Comparison of ENCODE assay signal across 29 cellular contexts in genomic region chr19:4594199-4594598, GRCh38. TPM values are rescaled to one million over a fixed set of nuclear protein-coding genes. Genes with fewer than 3 reads are reported as not detected.
DNase-seq lines count a peak whose midpoint lies in the region; ATAC-seq and TF ChIP-seq lines count a peak whose summit lies in the region.
"Had no signal": no experiment of that assay in that cellular context is flagged by ENCODE, and none has a peak within 500 bp of the region (broad histone marks: within the 10 kb centered on the region; RNA-seq: fewer than 3 reads in every experiment).

No MANE protein-coding gene starts in this region.

- peaks cover 3% of the 10 kb centered on the region; the same call in 1 of the 2 replicates for H3K4me1 ChIP-seq in IMR-90 (ENCODE audit: control insufficient read depth, insufficient read depth, low read length)
- peaks cover 4 to 11% of the 10 kb centered on the region in 2 donors for H3K4me1 ChIP-seq in adrenal gland (replicated peaks in 1 of 2)
- H3K4me1 ChIP-seq: BE2C, Caco-2, lower lobe of right lung had no signal

- no peak overlapping the region for H3K18ac ChIP-seq in IMR-90 (ENCODE audit: low read depth, low read length)

- H2BK120ac ChIP-seq in IMR-90 (ENCODE audit: low read depth, low read length) = peak overlapping the region; percentile 30; the same call in 1 of the 2 replicates

- H3K79me1 ChIP-seq in IMR-90 (ENCODE audit: low read depth in 1 of 2, low read length in 2 of 2) = no peaks in the 10 kb centered on the region

- no peak overlapping the region for H2BK5ac ChIP-seq in IMR-90 (ENCODE audit: low read depth, low read length, poor library complexity, severe bottlenecking)

- no peak overlapping the region for H2AK5ac ChIP-seq in IMR-90 (ENCODE audit: low read depth, low read length)

- no peak for ATAC-seq in IMR-90 (ENCODE audit: low read depth)
- ATAC-seq: activated T-cell treated with anti-CD3 and anti-CD28 coated beads, Interleukin-2, amount 50 U/mL, for 4 hours; lower lobe of right lung; natural killer cell had no signal

- H3K27me3 ChIP-seq in IMR-90 (ENCODE audit: control insufficient read depth, insufficient read depth, low read length) (peaks cover 30% of the 10 kb centered on the region), adrenal gland (no peaks in the 10 kb centered on the region)
- H3K27me3 ChIP-seq: ovary had no signal

- H3K4ac ChIP-seq in IMR-90 (ENCODE audit: low read depth, low read length) = no peak overlapping the region

- H3K9me1 ChIP-seq in IMR-90 (ENCODE audit: insufficient read depth, low read length) = no peaks in the 10 kb centered on the region

- H3K9me3 ChIP-seq in IMR-90 (ENCODE audit: control insufficient read depth, insufficient read depth, low read length) (no peaks in the 10 kb centered on the region), adrenal gland (replicated peaks in 1 of 3) (no peaks in the 10 kb centered on the region)
- H3K9me3 ChIP-seq: BE2C, Caco-2, lower lobe of right lung, ovary, right atrium auricular region, stomach, thyroid gland had no signal

- H3K27ac ChIP-seq in IMR-90 (ENCODE audit: insufficient read depth, low read length) = no peak overlapping the region
- H3K27ac ChIP-seq in adrenal gland = peak overlapping the region in 3 of 5 donors; percentile 7 to 46 (median 23)
- H3K27ac ChIP-seq: lower lobe of right lung, ovary, right atrium auricular region, stomach, thyroid gland, WERI-Rb-1 had no signal

- TF ChIP-seq CTCF in IMR-90 (conservative IDR thresholded peaks at IDR 0.05; ENCODE audit: low read depth, low read length) (no peak), adrenal gland (IDR thresholded peaks at IDR 0.05) (no peak), GM13977 (IDR thresholded peaks at IDR 0.05; ENCODE audit: extremely low read depth, insufficient read depth, missing control alignments) (no peak)

- H3K4me2 ChIP-seq in IMR-90 (ENCODE audit: low read depth, low read length) = no peak overlapping the region

- WGBS in IMR-90 (ENCODE audit: extremely low coverage in 2 of 2, insufficient read length in 1 of 2), 2 experiments = 40% methylated on average over 2 of the region's 9 CpGs; no CpG with 5 or more reads in 1 of the 2 experiments
- 61 to 68% (median 64%) methylated on average over 9 of the region's 9 CpGs for WGBS in adrenal gland, 4 donors

- H3K4me3 ChIP-seq in IMR-90 (ENCODE audit: insufficient read depth, low read depth, low read length) (no peak overlapping the region), adrenal gland (no peak overlapping the region)
- H3K4me3 ChIP-seq: lower lobe of right lung, ovary, right atrium auricular region, stomach, thyroid gland had no signal

- in situ Hi-C loops in IMR-90 (cut with MboI; ENCODE audit: low sequenced_read_pairs) = no loop called here
- in situ Hi-C loops in GM13977 (cut with MboI; ENCODE audit: low pct_unique_long_range_greater_than_20kb, low sequenced_read_pairs, unreplicated experiment) = no loop called here

- intact Hi-C loops in IMR-90 (cut with micrococcal nuclease) = no loop called here
- intact Hi-C loops in adrenal gland (cut with DNase I) = no loop called here

- CTCF ChIA-PET in IMR-90 (lab: Yijun Ruan, JAX) = no interaction called here

- no peaks in the 10 kb centered on the region for H4K20me1 ChIP-seq in IMR-90 (ENCODE audit: insufficient read depth, low read length)

- DNase-seq in CD1c-positive myeloid dendritic cell (ENCODE audit: extremely low spot score) = peak; percentile 41
- DNase-seq in IMR-90 = peak; percentile 13
- DNase-seq in adrenal gland = no peak
- peak; percentile 52 for DNase-seq in foreskin melanocyte
- DNase-seq in GM13977 (ENCODE audit: low spot score) = no peak
- no peak for DNase-seq in SKM-1 (lab: John Stamatoyannopoulos, UW; ENCODE audit: unreplicated experiment)
- no peak for DNase-seq in D341Med (ENCODE audit: low spot score)
- DNase-seq: activated CD4-positive, alpha-beta T cell treated with anti-CD3 and anti-CD28 coated beads, Interleukin-2, amount 10 ng/mL, durations not matched to agents 7 days and 5 days; activated gamma-delta T cell treated with Interleukin-2 at 50 U/mL for 16 hours; activated T-cell treated with anti-CD3 and anti-CD28 coated beads, Interleukin-2, amount 50 U/mL, for 4 hours; BE2C; Caco-2; lower lobe of right lung; natural killer cell; NCI-H1105 treated with DMSO at 0.1 percent for 48 hours; NCI-H2081; NCI-H345; NCI-H774; ovary; stimulated activated CD4-positive, alpha-beta T cell treated with anti-CD3 and anti-CD28 coated beads, Interleukin-2, amount 100 ng/mL, for 24 hours; stomach; thyroid gland; WERI-Rb-1 had no signal

- no peak overlapping the region for H2BK15ac ChIP-seq in IMR-90 (ENCODE audit: low read depth, low read length)

- no peak for TF ChIP-seq POLR2A in IMR-90 (IDR thresholded peaks at IDR 0.05; ENCODE audit: low read depth, low read length)
- no peak for TF ChIP-seq POLR2A in adrenal gland (IDR thresholded peaks at IDR 0.05)

- no peak overlapping the region for H2BK20ac ChIP-seq in IMR-90 (ENCODE audit: low read depth, low read length)

- no peak overlapping the region for H4K91ac ChIP-seq in IMR-90 (ENCODE audit: insufficient read depth, low read depth, low read length)

- peak overlapping the region; percentile 64 for H2AFZ ChIP-seq in IMR-90 (replicated peaks; ENCODE audit: low read length, poor library complexity)

- no peak overlapping the region for H4K5ac ChIP-seq in IMR-90 (ENCODE audit: low read depth, low read length)

- no peak overlapping the region for H4K8ac ChIP-seq in IMR-90 (ENCODE audit: low read depth in 2 of 2, low read length in 2 of 2)

- H2AK9ac ChIP-seq in IMR-90 (replicated peaks; ENCODE audit: low read depth, low read length, poor library complexity) = no peak overlapping the region

- H3K36me3 ChIP-seq in IMR-90 (ENCODE audit: control insufficient read depth, insufficient read depth, low read length) = no peaks in the 10 kb centered on the region
- no peaks in the 10 kb centered on the region for H3K36me3 ChIP-seq in adrenal gland (replicated peaks in 1 of 2)
- H3K36me3 ChIP-seq: BE2C, lower lobe of right lung, ovary, right atrium auricular region, stomach, thyroid gland, WERI-Rb-1 had no signal

- H3K14ac ChIP-seq in IMR-90 (replicated peaks; ENCODE audit: low read depth, low read length) = no peak overlapping the region

- no TSS peak for BruUV-seq in IMR-90 (replicated peaks; lab: Mats Ljungman, UMichigan)

- POLR2A ChIA-PET in IMR-90 (lab: Charles Lee; ENCODE audit: unreplicated experiment) = no interaction called here

- no peak for TF ChIP-seq RAD21 in IMR-90 (IDR thresholded peaks at IDR 0.05; ENCODE audit: low read length)

- no peak overlapping the region for H3K9ac ChIP-seq in IMR-90 (ENCODE audit: low read depth, low read length)

- H3K23ac ChIP-seq in IMR-90 (ENCODE audit: low read depth, low read length) = no peak overlapping the region

- dilution Hi-C loops in IMR-90 (cut with HindIII; ENCODE audit: low sequenced_read_pairs, unreplicated experiment) = no loop called here

- H3K56ac ChIP-seq in IMR-90 (ENCODE audit: extremely low read depth, insufficient read depth, low read length) = no peak overlapping the region

TF ChIP-seq in IMR-90, 13 proteins besides CTCF, POLR2A, EP300 and RAD21 (continues in another document):
- TF ChIP-seq CHD1 (IDR thresholded peaks at IDR 0.05; ENCODE audit: low read depth, low read length) (no peak), USF2 (IDR thresholded peaks at IDR 0.05; ENCODE audit: low read depth, low read length) (no peak), MAFK (IDR thresholded peaks at IDR 0.05; ENCODE audit: low read depth, low read length) (no peak), NFE2L2 (IDR thresholded peaks at IDR 0.05; ENCODE audit: low read depth, low read length) (no peak)

RNA-seq across cellular contexts. Expression of gene SEMA6B, which starts 34.7 kb away (rescaled TPM):
- total RNA-seq in IMR-90 (2012; rRNA removed) (0.18 and 0.28 TPM in 2 replicates), adrenal gland (10 to 100 TPM; 12.9 to 59.2 (median 40.5) TPM)
- polyA plus RNA-seq in IMR-90 (2012; rRNA removed) (0.72 and 0.73 TPM in 2 replicates), adrenal gland (10 to 100 TPM in 2 of 3 donors, 1 to 10 TPM in 1; 3.1 to 19.8 (median 15.9) TPM)
- polyA plus RNA-seq in IMR-90 (2012; cell fraction: cytosol; rRNA removed) = 0.63 and 1.6 TPM in 2 replicates
- 0.31 and 0.55 TPM in 2 replicates for polyA plus RNA-seq in IMR-90 (2012; cell fraction: nucleus; rRNA removed; ENCODE audit: low replicate concordance)
- total RNA-seq: activated CD4-positive, alpha-beta T cell treated with anti-CD3 and anti-CD28 coated beads, Interleukin-2, amount 10 ng/mL, durations not matched to agents 7 days and 5 days; T-helper 2 cell treated with Interferon-gamma antibody and Interleukin-4, amounts not matched to agents 100 ng/mL and 5 ng/mL, for 36 hours had no signal

RNA-seq across cellular contexts. Expression of gene TNFAIP8L1, which starts 45.1 kb away (rescaled TPM):
- total RNA-seq in IMR-90 (2012; rRNA removed) (2.5 and 3.1 TPM in 2 replicates), adrenal gland (1 to 10 TPM; 3.9 to 8.1 (median 5.5) TPM)
- polyA plus RNA-seq in IMR-90 (2012; rRNA removed) (6.0 TPM in 2 replicates), adrenal gland (10 to 100 TPM in 1 of 3 donors, 1 to 10 TPM in 2; 2.6 to 13.8 (median 5.8) TPM)
- 5.1 and 7.1 TPM in 2 replicates for polyA plus RNA-seq in IMR-90 (2012; cell fraction: cytosol; rRNA removed)
- 2.3 and 2.9 TPM in 2 replicates for polyA plus RNA-seq in IMR-90 (2012; cell fraction: nucleus; rRNA removed; ENCODE audit: low replicate concordance)

RNA-seq across cellular contexts. Expression of gene LRG1, which starts 54.4 kb away (rescaled TPM):
- not detected in 2 replicates for total RNA-seq in IMR-90 (2012; rRNA removed)
- 0.03 TPM in 1 of 2 replicates, not detected in the other for polyA plus RNA-seq in IMR-90 (2012; rRNA removed)
- polyA plus RNA-seq in IMR-90 (2012; cell fraction: cytosol; rRNA removed) = 0.01 and 0.07 TPM in 2 replicates
- polyA plus RNA-seq in IMR-90 (2012; cell fraction: nucleus; rRNA removed; ENCODE audit: low replicate concordance) = not detected in 2 replicates
- 10 to 100 TPM in 1 of 8 donors, 1 to 10 TPM in 5, under 1 TPM in 1, not detected in 1; 0.84 to 52.5 (median 3.9) TPM for total RNA-seq in adrenal gland
- 1 to 10 TPM in 2 of 3 donors, under 1 TPM in 1; 0.80 to 1.6 (median 1.2) TPM for polyA plus RNA-seq in adrenal gland
- total RNA-seq: chondrocyte, RPMI7951 had no signal

RNA-seq across cellular contexts. Expression of gene PLIN5, which starts 59.2 kb away (rescaled TPM):
- not detected in 2 replicates for total RNA-seq in IMR-90 (2012; rRNA removed)
- not detected in 2 replicates for polyA plus RNA-seq in IMR-90 (2012; rRNA removed)
- 0.03 and 0.05 TPM in 2 replicates for polyA plus RNA-seq in IMR-90 (2012; cell fraction: cytosol; rRNA removed)
- polyA plus RNA-seq in IMR-90 (2012; cell fraction: nucleus; rRNA removed; ENCODE audit: low replicate concordance) = 0.36 and 0.41 TPM in 2 replicates
- 10 to 100 TPM in 4 of 8 donors, 1 to 10 TPM in 4; 1.5 to 47.6 (median 8.5) TPM for total RNA-seq in adrenal gland
- polyA plus RNA-seq in adrenal gland = 10 to 100 TPM in 1 of 3 donors, 1 to 10 TPM in 1, under 1 TPM in 1; 0.57 to 44.3 (median 9.0) TPM
- total RNA-seq: activated CD4-positive, alpha-beta T cell treated with anti-CD3 and anti-CD28 coated beads, Interleukin-2, amount 10 ng/mL, durations not matched to agents 7 days and 5 days; chondrocyte; kidney epithelial cell; M059J; RPMI7951; T-helper 2 cell treated with Interferon-gamma antibody and Interleukin-4, amounts not matched to agents 100 ng/mL and 5 ng/mL, for 36 hours had no signal

Comparison
In these comparisons a context has a peak if more than half of its experiments do, and no peak if none do; other contexts are left out.
1. DNase-seq: peak in CD1c-positive myeloid dendritic cell (single experiment), IMR-90 (single experiment) and foreskin melanocyte (single experiment); none in adrenal gland (0 of 7), GM13977 (single experiment), SKM-1 (single experiment) and D341Med (single experiment).
2. RNA of gene SEMA6B, which starts 34.7 kb away (total RNA-seq): 12.9 to 59.2 TPM in adrenal gland; 0.18 to 0.28 TPM in IMR-90; every median in the first group is over 10 times any median in the second.